Comparison of ENCODE assay signal across 15 cellular contexts in genomic region chr20:43945391-43946205, GRCh38.
"Had no signal": no experiment of that assay in that cellular context is flagged by ENCODE, and none has a peak within 500 bp of the region (broad histone marks: within the 10 kb centered on the region; RNA-seq: fewer than 3 reads in every experiment).

No MANE protein-coding gene starts in this region.

- H3K79me2 ChIP-seq: hepatocyte had no signal

- H3K4me2 ChIP-seq: hepatocyte had no signal

- H3K27me3 ChIP-seq: adrenal gland, body of pancreas, dorsolateral prefrontal cortex, hepatocyte, right atrium auricular region, thyroid gland had no signal

- H3K9me3 Mint-ChIP-seq: activated CD8-positive, alpha-beta T cell treated with anti-CD3 and anti-CD28 coated beads for 36 hours; activated naive CD4-positive, alpha-beta T cell treated with anti-CD3 and anti-CD28 coated beads, Interleukin-2, amount 10 ng/mL, durations not matched to agents 7 days and 5 days had no signal

- H3K4me1 ChIP-seq: body of pancreas had no signal

- H3K36me3 Mint-ChIP-seq: activated naive CD4-positive, alpha-beta T cell treated with anti-CD3 and anti-CD28 coated beads, Interleukin-2, amount 10 ng/mL, durations not matched to agents 7 days and 5 days had no signal

- H3K27ac ChIP-seq: adrenal gland, body of pancreas, hepatocyte, left ventricle myocardium inferior, right atrium auricular region, skin epidermis, thyroid gland had no signal

- H3K27ac Mint-ChIP-seq: activated CD8-positive, alpha-beta T cell treated with anti-CD3 and anti-CD28 coated beads for 36 hours; activated naive CD4-positive, alpha-beta T cell treated with anti-CD3 and anti-CD28 coated beads, Interleukin-2, amount 10 ng/mL, durations not matched to agents 7 days and 5 days had no signal

- H3K4me3 ChIP-seq: adrenal gland, body of pancreas, hepatocyte, left ventricle myocardium inferior, right atrium auricular region, skin epidermis, thyroid gland had no signal

- H3K36me3 ChIP-seq: adrenal gland, left ventricle myocardium inferior, right atrium auricular region, thyroid gland had no signal

- H3K4me3 Mint-ChIP-seq: activated CD8-positive, alpha-beta T cell treated with anti-CD3 and anti-CD28 coated beads for 36 hours; activated naive CD4-positive, alpha-beta T cell treated with anti-CD3 and anti-CD28 coated beads, Interleukin-2, amount 10 ng/mL, durations not matched to agents 7 days and 5 days had no signal

- H2AFZ ChIP-seq: hepatocyte had no signal

- ATAC-seq: activated CD8-positive, alpha-beta T cell treated with anti-CD3 and anti-CD28 coated beads for 36 hours; body of pancreas had no signal

- DNase-seq: activated CD4-positive, alpha-beta T cell treated with anti-CD3 and anti-CD28 coated beads for 1 hour; activated CD8-positive, alpha-beta memory T cell treated with anti-CD3 and anti-CD28 coated beads, Interleukin-2, amount 50 U/mL, for 4 hours; activated CD8-positive, alpha-beta T cell treated with anti-CD3 and anti-CD28 coated beads for 36 hours; activated naive CD4-positive, alpha-beta T cell treated with anti-CD3 and anti-CD28 coated beads, Interleukin-2, amount 10 ng/mL, durations not matched to agents 7 days and 5 days; adrenal gland; body of pancreas; dorsolateral prefrontal cortex; kidney; left ventricle myocardium inferior; stimulated activated CD4-positive, alpha-beta T cell treated with anti-CD3 and anti-CD28 coated beads, Interleukin-4, amount 100 ng/mL, for 4 hours; T-helper 2 cell; thyroid gland had no signal

- H3K9me3 ChIP-seq: adrenal gland, body of pancreas, left ventricle myocardium inferior, right atrium auricular region, thyroid gland had no signal
